Comparison of ENCODE assay signal across 9 cellular contexts in the genomic region with DNA sequence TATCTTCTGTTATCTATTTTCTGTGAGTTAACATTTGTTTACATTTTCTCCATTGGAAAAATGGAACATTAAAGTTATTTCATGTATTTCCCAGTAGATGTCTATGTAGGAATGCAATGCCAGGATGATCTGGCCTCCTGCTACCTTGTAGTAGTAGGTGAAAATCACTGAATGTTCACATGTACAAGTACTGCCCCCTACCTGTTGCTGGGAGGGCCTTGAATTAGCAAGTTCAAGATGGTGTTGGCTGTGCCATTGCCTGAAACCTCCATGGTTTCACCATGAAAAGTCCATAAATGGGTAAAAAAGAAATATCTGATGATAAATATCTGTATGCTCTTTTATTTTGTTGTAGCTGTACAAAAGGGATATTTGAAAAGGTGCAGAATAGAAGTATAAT. TPM values are rescaled to one million over a fixed set of nuclear protein-coding genes. Genes with fewer than 3 reads are reported as not detected.
DNase-seq lines count a peak whose midpoint lies in the region; ATAC-seq, FAIRE-seq and TF ChIP-seq lines count a peak whose summit lies in the region.
"Had no signal": no experiment of that assay in that cellular context is flagged by ENCODE, and none has a peak within 500 bp of the region (broad histone marks: within the 10 kb centered on the region; RNA-seq: fewer than 3 reads in every experiment).

No MANE protein-coding gene starts in this region.

- peaks cover 48% of the 10 kb centered on the region for H3K4me1 Mint-ChIP-seq in activated naive CD4-positive, alpha-beta T cell treated with anti-CD3 and anti-CD28 coated beads, Interleukin-2, amount 50 U/mL, for 24 hours

- no peak overlapping the region for H4K8ac ChIP-seq in IMR-90 (ENCODE audit: low read depth in 2 of 2, low read length in 2 of 2)

- H2BK120ac ChIP-seq in IMR-90 (ENCODE audit: low read depth, low read length), result no peak overlapping the region

- H2AK9ac ChIP-seq in IMR-90 (replicated peaks; ENCODE audit: low read depth, low read length, poor library complexity), result no peak overlapping the region

- no peak overlapping the region for H3K9ac ChIP-seq in IMR-90 (ENCODE audit: low read depth, low read length)

- H4K91ac ChIP-seq in IMR-90 (ENCODE audit: insufficient read depth, low read depth, low read length), result no peak overlapping the region

- no peak overlapping the region for H3K4me2 ChIP-seq in IMR-90 (ENCODE audit: low read depth, low read length)

- H3K18ac ChIP-seq in IMR-90 (ENCODE audit: low read depth, low read length), result no peak overlapping the region

- peaks cover 3% of the 10 kb centered on the region; the same call in 1 of the 2 replicates for H3K4me1 ChIP-seq in IMR-90 (ENCODE audit: control insufficient read depth, insufficient read depth, low read length)
- H3K4me1 ChIP-seq in lower lobe of right lung, result no peaks in the 10 kb centered on the region
- no peaks in the 10 kb centered on the region for H3K4me1 ChIP-seq in vagina

- H3K27me3 Mint-ChIP-seq in activated naive CD4-positive, alpha-beta T cell treated with anti-CD3 and anti-CD28 coated beads, Interleukin-2, amount 50 U/mL, for 24 hours, result no peaks in the 10 kb centered on the region

- no peak overlapping the region for H3K4ac ChIP-seq in IMR-90 (ENCODE audit: low read depth, low read length)

- in situ Hi-C loops in IMR-90 (cut with MboI; ENCODE audit: low sequenced_read_pairs), result no loop called here
- in situ Hi-C loops in KBM-7 (cut with MboI; ENCODE audit: low pct_unique_long_range_greater_than_20kb, low sequenced_read_pairs), result no loop called here

- no peaks in the 10 kb centered on the region for H3K9me3 Mint-ChIP-seq in activated naive CD4-positive, alpha-beta T cell treated with anti-CD3 and anti-CD28 coated beads, Interleukin-2, amount 50 U/mL, for 24 hours

- peak overlapping the region; percentile 8 for H3K27ac Mint-ChIP-seq in activated naive CD4-positive, alpha-beta T cell treated with anti-CD3 and anti-CD28 coated beads, Interleukin-2, amount 50 U/mL, for 24 hours

- no peak overlapping the region for H2AFZ ChIP-seq in IMR-90 (replicated peaks; ENCODE audit: low read length, poor library complexity)

- no peak overlapping the region for H3K23ac ChIP-seq in IMR-90 (ENCODE audit: low read depth, low read length)

- dilution Hi-C loops in IMR-90 (cut with HindIII; ENCODE audit: low sequenced_read_pairs, unreplicated experiment), result no loop called here

- H3K27ac ChIP-seq in IMR-90 (ENCODE audit: insufficient read depth, low read length) (no peak overlapping the region), lower lobe of right lung (no peak overlapping the region), vagina (no peak overlapping the region)

- no peak for DNase-seq in D721Med (ENCODE audit: insufficient read length, low spot score)
- no peak for DNase-seq in IMR-90
- no peak for DNase-seq in lower lobe of right lung
- DNase-seq in frontal cortex (ENCODE audit: low spot score in 2 of 2), result no peak
- DNase-seq in KBM-7, result no peak
- no peak for DNase-seq in vagina (ENCODE audit: extremely low spot score in 2 of 2)
- DNase-seq: SHP77 treated with DMSO at 0.1 percent for 48 hours had no signal

- CTCF ChIA-PET in IMR-90 (lab: Yijun Ruan, JAX), result no interaction called here

- H2BK15ac ChIP-seq in IMR-90 (ENCODE audit: low read depth, low read length), result no peak overlapping the region

- TF ChIP-seq RAD21 in IMR-90 (IDR thresholded peaks at IDR 0.05; ENCODE audit: low read length), result no peak

- no peaks in the 10 kb centered on the region for H3K9me3 ChIP-seq in IMR-90 (ENCODE audit: control insufficient read depth, insufficient read depth, low read length)
- H3K9me3 ChIP-seq in lower lobe of right lung, result no peaks in the 10 kb centered on the region
- no peaks in the 10 kb centered on the region for H3K9me3 ChIP-seq in vagina

- POLR2A ChIA-PET in IMR-90 (lab: Charles Lee; ENCODE audit: unreplicated experiment), result no interaction called here

- intact Hi-C loops in IMR-90 (cut with micrococcal nuclease) (no loop called here), lower lobe of right lung (cut with DNase I) (no loop called here), vagina (cut with DNase I) (no loop called here)

- peaks cover 23 to 50% of the 10 kb centered on the region in 2 experiments for H3K79me1 ChIP-seq in IMR-90 (ENCODE audit: low read depth in 1 of 2, low read length in 2 of 2)

- H3K4me3 Mint-ChIP-seq in activated naive CD4-positive, alpha-beta T cell treated with anti-CD3 and anti-CD28 coated beads, Interleukin-2, amount 50 U/mL, for 24 hours, result no peak overlapping the region

- H3K9me1 ChIP-seq in IMR-90 (ENCODE audit: insufficient read depth, low read length), result peaks cover 3% of the 10 kb centered on the region; the same call in 1 of the 2 replicates

- ATAC-seq in IMR-90 (ENCODE audit: low read depth) (no peak), lower lobe of right lung (peak; percentile 55 to 62), GM18907 (IDR thresholded peaks at IDR 0.05; ENCODE audit: unreplicated experiment) (no peak)

- H4K20me1 ChIP-seq in IMR-90 (ENCODE audit: insufficient read depth, low read length), result no peaks in the 10 kb centered on the region

- H2AK5ac ChIP-seq in IMR-90 (ENCODE audit: low read depth, low read length), result no peak overlapping the region

- no peak overlapping the region for H3K14ac ChIP-seq in IMR-90 (replicated peaks; ENCODE audit: low read depth, low read length)

- FAIRE-seq in D721Med (lab: Jason Lieb, UNC), result no peak
- no peak for FAIRE-seq in frontal cortex (lab: Jason Lieb, UNC)

- peak; percentile 11 for TF ChIP-seq CTCF in D721Med (IDR thresholded peaks at IDR 0.05; ENCODE audit: insufficient read depth, missing control alignments)
- 0 out of 2 replicates have a peak, but pooled peaks have one; percentile 15 for TF ChIP-seq CTCF in IMR-90 (conservative IDR thresholded peaks at IDR 0.05; ENCODE audit: low read depth, low read length)
- TF ChIP-seq CTCF in lower lobe of right lung (IDR thresholded peaks at IDR 0.05), result peak; percentile 44
- no peak for TF ChIP-seq CTCF in vagina (IDR thresholded peaks at IDR 0.05)

- TF ChIP-seq POLR2A in IMR-90 (IDR thresholded peaks at IDR 0.05; ENCODE audit: low read depth, low read length) (no peak), vagina (IDR thresholded peaks at IDR 0.05) (no peak)

- H3K36me3 ChIP-seq in IMR-90 (ENCODE audit: control insufficient read depth, insufficient read depth, low read length) (peaks cover 54% of the 10 kb centered on the region), lower lobe of right lung (peaks cover 100% of the 10 kb centered on the region), vagina (peaks cover 5 to 90% of the 10 kb centered on the region in 2 donors)

- no peak overlapping the region for H2BK5ac ChIP-seq in IMR-90 (ENCODE audit: low read depth, low read length, poor library complexity, severe bottlenecking)

- no peak overlapping the region for H2BK20ac ChIP-seq in IMR-90 (ENCODE audit: low read depth, low read length)

- no TSS peak for BruUV-seq in IMR-90 (replicated peaks; lab: Mats Ljungman, UMichigan)

- H3K4me3 ChIP-seq in IMR-90 (ENCODE audit: insufficient read depth, low read depth, low read length) (no peak overlapping the region), lower lobe of right lung (no peak overlapping the region), vagina (no peak overlapping the region)

- no peak overlapping the region for H4K5ac ChIP-seq in IMR-90 (ENCODE audit: low read depth, low read length)

- no peak overlapping the region for H3K56ac ChIP-seq in IMR-90 (ENCODE audit: extremely low read depth, insufficient read depth, low read length)

- H3K27me3 ChIP-seq in IMR-90 (ENCODE audit: control insufficient read depth, insufficient read depth, low read length) (no peaks in the 10 kb centered on the region), lower lobe of right lung (ENCODE audit: low read depth) (no peaks in the 10 kb centered on the region), vagina (no peaks in the 10 kb centered on the region)

- peaks cover 25% of the 10 kb centered on the region for H3K36me3 Mint-ChIP-seq in activated naive CD4-positive, alpha-beta T cell treated with anti-CD3 and anti-CD28 coated beads, Interleukin-2, amount 50 U/mL, for 24 hours

TF ChIP-seq in IMR-90, 13 proteins besides CTCF, POLR2A, EP300 and RAD21 (continues in another document):
- TF ChIP-seq, protein P1, sequence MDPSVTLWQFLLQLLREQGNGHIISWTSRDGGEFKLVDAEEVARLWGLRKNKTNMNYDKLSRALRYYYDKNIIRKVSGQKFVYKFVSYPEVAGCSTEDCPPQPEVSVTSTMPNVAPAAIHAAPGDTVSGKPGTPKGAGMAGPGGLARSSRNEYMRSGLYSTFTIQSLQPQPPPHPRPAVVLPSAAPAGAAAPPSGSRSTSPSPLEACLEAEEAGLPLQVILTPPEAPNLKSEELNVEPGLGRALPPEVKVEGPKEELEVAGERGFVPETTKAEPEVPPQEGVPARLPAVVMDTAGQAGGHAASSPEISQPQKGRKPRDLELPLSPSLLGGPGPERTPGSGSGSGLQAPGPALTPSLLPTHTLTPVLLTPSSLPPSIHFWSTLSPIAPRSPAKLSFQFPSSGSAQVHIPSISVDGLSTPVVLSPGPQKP (IDR thresholded peaks at IDR 0.05; ENCODE audit: borderline replicate concordance, low read depth, low read length), result no peak
- TF ChIP-seq CHD1 (IDR thresholded peaks at IDR 0.05; ENCODE audit: low read depth, low read length) (no peak), NFE2L2 (IDR thresholded peaks at IDR 0.05; ENCODE audit: low read depth, low read length) (no peak), RCOR1 (IDR thresholded peaks at IDR 0.05; ENCODE audit: insufficient replicate concordance, low read length) (no peak), FOS (IDR thresholded peaks at IDR 0.05; ENCODE audit: low read depth, low read length) (no peak), RFX5 (IDR thresholded peaks at IDR 0.05; ENCODE audit: low read depth, low read length) (no peak), BHLHE40 (IDR thresholded peaks at IDR 0.05; ENCODE audit: low read depth, low read length) (no peak)

RNA-seq across cellular contexts. Expression of gene XRCC5, which starts 30.7 kb away (rescaled TPM):
- total RNA-seq in IMR-90 (2012; rRNA removed) (352 and 509 TPM in 2 replicates), lower lobe of right lung (155 TPM), frontal cortex (415 TPM), vagina (118 TPM)
- 144 and 156 TPM in 2 replicates for polyA plus RNA-seq in IMR-90 (2012; rRNA removed)
- 103 and 426 TPM in 2 replicates for polyA plus RNA-seq in IMR-90 (2012; cell fraction: cytosol; rRNA removed)
- 65.1 and 146 TPM in 2 replicates for polyA plus RNA-seq in IMR-90 (2012; cell fraction: nucleus; rRNA removed; ENCODE audit: low replicate concordance)

RNA-seq across cellular contexts. Expression of gene TMEM169, which starts 58.2 kb away (rescaled TPM):
- total RNA-seq in IMR-90 (2012; rRNA removed) (0.54 and 0.83 TPM in 2 replicates), lower lobe of right lung (1.2 TPM), frontal cortex (23.2 TPM), vagina (not detected)
- 0.15 and 0.17 TPM in 2 replicates for polyA plus RNA-seq in IMR-90 (2012; rRNA removed)
- 0.05 and 0.13 TPM in 2 replicates for polyA plus RNA-seq in IMR-90 (2012; cell fraction: cytosol; rRNA removed)
- 0.18 and 0.20 TPM in 2 replicates for polyA plus RNA-seq in IMR-90 (2012; cell fraction: nucleus; rRNA removed; ENCODE audit: low replicate concordance)

RNA-seq across cellular contexts. Expression of gene PECR, which starts 58.3 kb away (rescaled TPM):
- total RNA-seq in IMR-90 (2012; rRNA removed), result 13.3 and 17.7 TPM in 2 replicates
- 11.4 and 12.8 TPM in 2 replicates for polyA plus RNA-seq in IMR-90 (2012; rRNA removed)
- polyA plus RNA-seq in IMR-90 (2012; cell fraction: cytosol; rRNA removed), result 2.6 and 5.5 TPM in 2 replicates
- 2.3 and 5.3 TPM in 2 replicates for polyA plus RNA-seq in IMR-90 (2012; cell fraction: nucleus; rRNA removed; ENCODE audit: low replicate concordance)
- 18.5 TPM for total RNA-seq in lower lobe of right lung
- total RNA-seq in frontal cortex, result 27.3 TPM
- 13.0 TPM for total RNA-seq in vagina

Comparison
In these comparisons a context has a peak if more than half of its experiments do, and no peak if none do; other contexts are left out.
1. CTCF ChIP-seq: peak in D721Med (single experiment), IMR-90 (single experiment) and lower lobe of right lung (single experiment); none in vagina (0 of 3).
2. ATAC-seq: peak in lower lobe of right lung (2 of 2); none in IMR-90 (single experiment) and GM18907 (single experiment).
3. RNA of gene TMEM169, which starts 58.2 kb away (total RNA-seq): 23.2 TPM in frontal cortex (single experiment); 1.2 TPM in lower lobe of right lung (single experiment), 0.54 to 0.83 TPM in IMR-90 and not detected in vagina (single experiment); every median in the first group is over 10 times any median in the second.